In genomic region chr2:61855178-61855523, GRCh38 we compare ENCODE assay signal across 8 cellular contexts. TPM values are rescaled to one million over a fixed set of nuclear protein-coding genes. Genes with fewer than 3 reads are reported as not detected.
A peak's percentile ranks its signal among the peaks of the same experiment; 100 is the strongest.
DNase-seq lines count a peak whose midpoint lies in the region; ATAC-seq, FAIRE-seq and TF ChIP-seq lines count a peak whose summit lies in the region.

No MANE protein-coding gene starts in this region.

- H3K9me3 ChIP-seq in DOHH2 (ENCODE audit: control insufficient read depth, insufficient read depth, low read length) (no peaks in the 10 kb centered on the region), MM.1S (replicated peaks; ENCODE audit: insufficient read depth, low read length) (no peaks in the 10 kb centered on the region), right lobe of liver (no peaks in the 10 kb centered on the region), tibial nerve (no peaks in the 10 kb centered on the region)

- H3K9ac ChIP-seq in MM.1S (ENCODE audit: low read length), result peak overlapping the region; percentile 75

- ATAC-seq in right lobe of liver (peak in 2 of 4 donors; percentile 7 to 19), GM18519 (IDR thresholded peaks at IDR 0.05; ENCODE audit: low FRiP score, unreplicated experiment) (no peak)

- H3K9me2 ChIP-seq in DOHH2 (replicated peaks; ENCODE audit: control insufficient read depth, low read length) (no peaks in the 10 kb centered on the region), MM.1S (replicated peaks; ENCODE audit: insufficient read depth, low read length) (no peaks in the 10 kb centered on the region)

- peaks cover 28% of the 10 kb centered on the region for H3K4me1 ChIP-seq in DOHH2 (ENCODE audit: control insufficient read depth, low read length)
- peaks cover 9% of the 10 kb centered on the region; the same call in 1 of the 2 replicates for H3K4me1 ChIP-seq in MM.1S (ENCODE audit: low read length)
- H3K4me1 ChIP-seq in right lobe of liver, result no peaks in the 10 kb centered on the region
- H3K4me1 ChIP-seq in tibial nerve, result peaks cover 0 to 20% (median 5%) of the 10 kb centered on the region in 4 donors

- peaks cover 4% of the 10 kb centered on the region; the same call in 1 of the 2 replicates for H3F3A ChIP-seq in DOHH2 (ENCODE audit: control insufficient read depth, insufficient read depth)
- H3F3A ChIP-seq in MM.1S (ENCODE audit: insufficient read depth, low read length), result peaks cover 21% of the 10 kb centered on the region

- H3K27me3 ChIP-seq in DOHH2 (ENCODE audit: control insufficient read depth, low read length) (no peaks in the 10 kb centered on the region), MM.1S (replicated peaks; ENCODE audit: insufficient read depth, low read length) (no peaks in the 10 kb centered on the region), brain microvascular endothelial cell (replicated peaks) (no peaks in the 10 kb centered on the region), right lobe of liver (no peaks in the 10 kb centered on the region), tibial nerve (no peaks in the 10 kb centered on the region)

- intact Hi-C loops in right lobe of liver (cut with DNase I), result no loop called here

- H3K4me3 ChIP-seq in DOHH2 (ENCODE audit: low read length) (peak overlapping the region; percentile 94), MM.1S (ENCODE audit: low read length) (peak overlapping the region; percentile 85), brain microvascular endothelial cell (ENCODE audit: low read depth, low read length) (peak overlapping the region; percentile 88), right lobe of liver (peak overlapping the region; percentile 67 to 92 (median 75)), tibial nerve (peak overlapping the region; percentile 56 to 76 (median 66))

- in situ Hi-C loops in brain microvascular endothelial cell (cut with HindIII; ENCODE audit: low pct_ligation_motif_present, low sequenced_read_pairs), result no loop called here

- H2AFZ ChIP-seq in MM.1S (ENCODE audit: low read length), result peak overlapping the region; percentile 99

- CTCF ChIA-PET in HEK293T (lab: Yijun Ruan, JAX), result interaction anchor here (1.5 kb wide), 1 partner anchor 14 kb away, joined by 3 read pairs; no protein-coding TSS in a partner anchor

- no peak for FAIRE-seq in urothelium cell line (lab: Jason Lieb, UNC)

- no peaks in the 10 kb centered on the region; the same call in 1 of the 2 replicates for H3K79me2 ChIP-seq in DOHH2 (ENCODE audit: control insufficient read depth, low read length)
- no peaks in the 10 kb centered on the region for H3K79me2 ChIP-seq in MM.1S (ENCODE audit: low read length)

- WGBS in right lobe of liver (ENCODE audit: insufficient coverage, low coverage, low lambda C conversion rate, missing lambda C conversion rate), result 8% methylated on average over 8 of the region's 9 CpGs
- WGBS in tibial nerve, 2 donors, result 11 to 54% methylated on average over 9 of the region's 9 CpGs

- TF ChIP-seq POLR2A in right lobe of liver (IDR thresholded peaks at IDR 0.05) (no peak), tibial nerve (IDR thresholded peaks at IDR 0.05) (no peak)

- H3K36me3 ChIP-seq in DOHH2 (ENCODE audit: control insufficient read depth, low read length) (no peaks in the 10 kb centered on the region), MM.1S (replicated peaks; ENCODE audit: insufficient read depth, low read length) (no peaks in the 10 kb centered on the region), brain microvascular endothelial cell (replicated peaks) (no peaks in the 10 kb centered on the region), right lobe of liver (no peaks in the 10 kb centered on the region), tibial nerve (no peaks in the 10 kb centered on the region)

- POLR2A ChIA-PET in HEK293T (lab: Yijun Ruan, JAX), result interaction anchor here (0.6 to 2.3 kb wide), 11 partner anchors 10 to 320 kb away, joined by 3 to 10 read pairs (median 3); partner anchors contain the start of gene COMMD1

- H3K4me2 ChIP-seq in DOHH2 (ENCODE audit: low read length), result peak overlapping the region; percentile 94
- H3K4me2 ChIP-seq in MM.1S (ENCODE audit: low read depth, low read length), result peak overlapping the region; percentile 92

- no peaks in the 10 kb centered on the region for H4K20me1 ChIP-seq in DOHH2 (ENCODE audit: control insufficient read depth, insufficient read depth, low read depth, low read length)
- H4K20me1 ChIP-seq in MM.1S (ENCODE audit: insufficient read depth, low read length), result no peaks in the 10 kb centered on the region

- TF ChIP-seq CTCF in DOHH2 (IDR thresholded peaks at IDR 0.05; ENCODE audit: low read depth, low read length, poor library complexity, severe bottlenecking) (peak; percentile 8), MM.1S (IDR thresholded peaks at IDR 0.05; ENCODE audit: low read length) (no peak), brain microvascular endothelial cell (IDR thresholded peaks at IDR 0.05; ENCODE audit: low read depth, low read length, missing control alignments) (no peak), right lobe of liver (IDR thresholded peaks at IDR 0.05) (no peak), tibial nerve (IDR thresholded peaks at IDR 0.05) (no peak)

- DNase-seq in MM.1S (peak; percentile 14), brain microvascular endothelial cell (no peak), right lobe of liver (peak in 2 of 3 donors; percentile 21 to 57), tibial nerve (ENCODE audit: low spot score in 2 of 2) (no peak), HEK293T (ENCODE audit: extremely low spot score) (no peak), urothelium cell line (ENCODE audit: low spot score) (no peak)

- H3K27ac ChIP-seq in DOHH2 (ENCODE audit: low read depth, low read length), result peak overlapping the region; percentile 70
- H3K27ac ChIP-seq in MM.1S (ENCODE audit: low read length), result peak overlapping the region; percentile 71; the same call in 1 of the 2 replicates
- H3K27ac ChIP-seq in brain microvascular endothelial cell, result no peak overlapping the region
- H3K27ac ChIP-seq in right lobe of liver, result peak overlapping the region in 2 of 3 donors; percentile 24 to 58
- H3K27ac ChIP-seq in tibial nerve, result peak overlapping the region in 2 of 4 donors; percentile 63 to 95

- no peak for TF ChIP-seq EP300 in tibial nerve (IDR thresholded peaks at IDR 0.05)

TF ChIP-seq in HEK293T, 16 proteins besides CTCF, POLR2A, EP300 and RAD21:
- TF ChIP-seq NFRKB (IDR thresholded peaks at IDR 0.05), result no peak
- TF ChIP-seq BHLHE40 (IDR thresholded peaks at IDR 0.05; ENCODE audit: borderline replicate concordance), result no peak
- no peak for TF ChIP-seq L3MBTL2 (conservative IDR thresholded peaks at IDR 0.05)
- no peak for TF ChIP-seq ELF4 (IDR thresholded peaks at IDR 0.05)
- TF ChIP-seq CTBP1 (IDR thresholded peaks at IDR 0.05; ENCODE audit: borderline replicate concordance), result no peak
- no peak for TF ChIP-seq PKNOX1 (IDR thresholded peaks at IDR 0.05)
- TF ChIP-seq HDGF (IDR thresholded peaks at IDR 0.05; ENCODE audit: borderline replicate concordance), result no peak
- TF ChIP-seq ZNF384 (IDR thresholded peaks at IDR 0.05), result no peak
- TF ChIP-seq ARNT (IDR thresholded peaks at IDR 0.05), result no peak
- TF ChIP-seq TARDBP (IDR thresholded peaks at IDR 0.05), result no peak
- no peak for TF ChIP-seq FOXM1 (IDR thresholded peaks at IDR 0.05; ENCODE audit: borderline replicate concordance)
- TF ChIP-seq LEF1 (IDR thresholded peaks at IDR 0.05; ENCODE audit: borderline replicate concordance), result no peak
- no peak for TF ChIP-seq FOXA1 (IDR thresholded peaks at IDR 0.05)
- no peak for TF ChIP-seq FOXK2 (IDR thresholded peaks at IDR 0.05)
- TF ChIP-seq SUZ12 (IDR thresholded peaks at IDR 0.05), result no peak
- TF ChIP-seq SP1 (IDR thresholded peaks at IDR 0.05), result no peak

RNA-seq across cellular contexts. Expression of gene FAM161A, which starts 1.3 kb away (rescaled TPM):
- 1 to 10 TPM in 4 of 6 experiments, under 1 TPM in 2; 0.64 to 2.2 (median 1.1) TPM for total RNA-seq in right lobe of liver
- 1 to 10 TPM; 2.8 to 8.0 (median 5.7) TPM for total RNA-seq in tibial nerve

RNA-seq across cellular contexts. Expression of gene CCT4, which starts 33.3 kb away (rescaled TPM):
- total RNA-seq in right lobe of liver (10 to 100 TPM; 46.0 to 72.2 (median 53.1) TPM), tibial nerve (10 to 100 TPM; 58.4 to 77.0 (median 64.1) TPM)

RNA-seq across cellular contexts. Expression of gene COMMD1, which starts 50.3 kb away (rescaled TPM):
- total RNA-seq in right lobe of liver (10 to 100 TPM; 17.2 to 21.6 (median 18.7) TPM), tibial nerve (10 to 100 TPM; 29.6 to 49.2 (median 43.7) TPM)

Comparison
In these comparisons a context has a peak if more than half of its experiments do, and no peak if none do; other contexts are left out.
1. DNase-seq: peak in MM.1S (single experiment) and right lobe of liver (2 of 3); none in brain microvascular endothelial cell (single experiment), tibial nerve (0 of 2), HEK293T (single experiment) and urothelium cell line (single experiment).
2. Peak in every context shown above with its lines, with median percentiles within 50 percentile points of each other: H3K4me3 ChIP-seq.